ENCODE assay signal across 1 cellular context in the genomic region with DNA sequence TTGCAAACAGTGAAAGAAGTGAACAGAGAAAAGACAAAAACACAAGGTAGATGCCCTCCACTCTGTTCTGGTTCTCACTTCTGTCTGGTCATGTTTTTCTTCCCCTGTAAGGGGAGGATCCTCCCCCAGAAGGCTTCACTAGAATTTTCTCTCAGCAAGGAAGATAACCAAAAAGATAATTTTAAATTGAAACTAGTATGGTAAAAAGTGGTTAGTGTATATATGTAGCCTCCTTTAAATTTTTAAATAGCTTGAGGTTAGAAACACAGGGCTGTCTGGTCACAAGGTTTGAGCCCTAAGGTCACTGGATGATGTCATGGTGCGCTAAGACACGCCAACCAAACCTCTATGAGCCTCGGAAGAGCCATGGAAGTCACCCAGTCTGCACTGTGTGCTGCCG.
TF ChIP-seq lines count a peak whose summit lies in the region.

No MANE protein-coding gene starts in this region.

TF ChIP-seq in HepG2, 621 proteins besides CTCF, POLR2A, EP300 and RAD21 (continued from another document):
- TF ChIP-seq, protein P1, sequence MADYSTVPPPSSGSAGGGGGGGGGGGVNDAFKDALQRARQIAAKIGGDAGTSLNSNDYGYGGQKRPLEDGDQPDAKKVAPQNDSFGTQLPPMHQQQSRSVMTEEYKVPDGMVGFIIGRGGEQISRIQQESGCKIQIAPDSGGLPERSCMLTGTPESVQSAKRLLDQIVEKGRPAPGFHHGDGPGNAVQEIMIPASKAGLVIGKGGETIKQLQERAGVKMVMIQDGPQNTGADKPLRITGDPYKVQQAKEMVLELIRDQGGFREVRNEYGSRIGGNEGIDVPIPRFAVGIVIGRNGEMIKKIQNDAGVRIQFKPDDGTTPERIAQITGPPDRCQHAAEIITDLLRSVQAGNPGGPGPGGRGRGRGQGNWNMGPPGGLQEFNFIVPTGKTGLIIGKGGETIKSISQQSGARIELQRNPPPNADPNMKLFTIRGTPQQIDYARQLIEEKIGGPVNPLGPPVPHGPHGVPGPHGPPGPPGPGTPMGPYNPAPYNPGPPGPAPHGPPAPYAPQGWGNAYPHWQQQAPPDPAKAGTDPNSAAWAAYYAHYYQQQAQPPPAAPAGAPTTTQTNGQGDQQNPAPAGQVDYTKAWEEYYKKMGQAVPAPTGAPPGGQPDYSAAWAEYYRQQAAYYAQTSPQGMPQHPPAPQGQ (CRISPR knock-in tag; IDR thresholded peaks at IDR 0.05; ENCODE audit: borderline replicate concordance): no peak
- no peak for TF ChIP-seq ZNF382 (CRISPR knock-in tag; IDR thresholded peaks at IDR 0.05; ENCODE audit: borderline replicate concordance)
- TF ChIP-seq PHF20 (CRISPR knock-in tag; IDR thresholded peaks at IDR 0.05): no peak
- TF ChIP-seq, protein P2, sequence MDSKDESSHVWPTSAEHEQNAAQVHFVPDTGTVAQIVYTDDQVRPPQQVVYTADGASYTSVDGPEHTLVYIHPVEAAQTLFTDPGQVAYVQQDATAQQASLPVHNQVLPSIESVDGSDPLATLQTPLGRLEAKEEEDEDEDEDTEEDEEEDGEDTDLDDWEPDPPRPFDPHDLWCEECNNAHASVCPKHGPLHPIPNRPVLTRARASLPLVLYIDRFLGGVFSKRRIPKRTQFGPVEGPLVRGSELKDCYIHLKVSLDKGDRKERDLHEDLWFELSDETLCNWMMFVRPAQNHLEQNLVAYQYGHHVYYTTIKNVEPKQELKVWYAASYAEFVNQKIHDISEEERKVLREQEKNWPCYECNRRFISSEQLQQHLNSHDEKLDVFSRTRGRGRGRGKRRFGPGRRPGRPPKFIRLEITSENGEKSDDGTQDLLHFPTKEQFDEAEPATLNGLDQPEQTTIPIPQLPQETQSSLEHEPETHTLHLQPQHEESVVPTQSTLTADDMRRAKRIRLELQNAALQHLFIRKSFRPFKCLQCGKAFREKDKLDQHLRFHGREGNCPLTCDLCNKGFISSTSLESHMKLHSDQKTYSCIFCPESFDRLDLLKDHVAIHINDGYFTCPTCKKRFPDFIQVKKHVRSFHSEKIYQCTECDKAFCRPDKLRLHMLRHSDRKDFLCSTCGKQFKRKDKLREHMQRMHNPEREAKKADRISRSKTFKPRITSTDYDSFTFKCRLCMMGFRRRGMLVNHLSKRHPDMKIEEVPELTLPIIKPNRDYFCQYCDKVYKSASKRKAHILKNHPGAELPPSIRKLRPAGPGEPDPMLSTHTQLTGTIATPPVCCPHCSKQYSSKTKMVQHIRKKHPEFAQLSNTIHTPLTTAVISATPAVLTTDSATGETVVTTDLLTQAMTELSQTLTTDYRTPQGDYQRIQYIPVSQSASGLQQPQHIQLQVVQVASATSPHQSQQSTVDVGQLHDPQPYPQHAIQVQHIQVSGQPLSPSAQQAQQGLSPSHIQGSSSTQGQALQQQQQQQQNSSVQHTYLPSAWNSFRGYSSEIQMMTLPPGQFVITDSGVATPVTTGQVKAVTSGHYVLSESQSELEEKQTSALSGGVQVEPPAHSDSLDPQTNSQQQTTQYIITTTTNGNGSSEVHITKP (CRISPR knock-in tag; IDR thresholded peaks at IDR 0.05; ENCODE audit: low read depth): no peak
- TF ChIP-seq MEIS2 (CRISPR knock-in tag; IDR thresholded peaks at IDR 0.05): no peak
- TF ChIP-seq, protein P3, sequence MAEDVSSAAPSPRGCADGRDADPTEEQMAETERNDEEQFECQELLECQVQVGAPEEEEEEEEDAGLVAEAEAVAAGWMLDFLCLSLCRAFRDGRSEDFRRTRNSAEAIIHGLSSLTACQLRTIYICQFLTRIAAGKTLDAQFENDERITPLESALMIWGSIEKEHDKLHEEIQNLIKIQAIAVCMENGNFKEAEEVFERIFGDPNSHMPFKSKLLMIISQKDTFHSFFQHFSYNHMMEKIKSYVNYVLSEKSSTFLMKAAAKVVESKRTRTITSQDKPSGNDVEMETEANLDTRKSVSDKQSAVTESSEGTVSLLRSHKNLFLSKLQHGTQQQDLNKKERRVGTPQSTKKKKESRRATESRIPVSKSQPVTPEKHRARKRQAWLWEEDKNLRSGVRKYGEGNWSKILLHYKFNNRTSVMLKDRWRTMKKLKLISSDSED (CRISPR knock-in tag; IDR thresholded peaks at IDR 0.05): no peak
- TF ChIP-seq ZNF333 (CRISPR knock-in tag; IDR thresholded peaks at IDR 0.05; ENCODE audit: borderline replicate concordance): no peak
- no peak for TF ChIP-seq ZNF672 (CRISPR knock-in tag; IDR thresholded peaks at IDR 0.05)
